14 cellular contexts compared by ENCODE assay signal in the genomic region with DNA sequence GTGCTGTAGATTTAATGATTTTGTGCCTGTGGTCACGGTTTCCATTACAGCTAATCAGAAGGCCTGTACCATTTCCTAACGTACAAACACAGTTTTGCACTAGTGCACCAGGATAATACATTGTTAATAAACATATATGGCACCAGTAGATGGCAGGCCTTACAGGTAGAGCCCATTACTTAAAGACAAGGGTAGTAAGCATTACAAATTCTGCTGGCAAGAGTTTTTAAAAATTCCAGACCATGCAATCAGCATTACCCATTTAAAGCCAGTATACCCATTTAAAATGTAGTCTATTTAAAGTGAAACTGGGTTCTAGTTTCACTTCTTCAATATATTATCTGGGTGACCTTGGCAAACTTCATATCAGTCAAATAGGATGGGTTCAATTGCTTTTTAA.
DNase-seq lines count a peak whose midpoint lies in the region; ATAC-seq and TF ChIP-seq lines count a peak whose summit lies in the region.
"Had no signal": no experiment of that assay in that cellular context is flagged by ENCODE, and none has a peak within 500 bp of the region (broad histone marks: within the 10 kb centered on the region; RNA-seq: fewer than 3 reads in every experiment).

No MANE protein-coding gene starts in this region.

- no peaks in the 10 kb centered on the region for H3K4me1 ChIP-seq in Panc1 (ENCODE audit: control insufficient read depth, insufficient read depth, low read length)
- H3K4me1 ChIP-seq: body of pancreas, esophagus muscularis mucosa had no signal

- BruUV-seq in Panc1 (replicated peaks; lab: Mats Ljungman, UMichigan) = no TSS peak

- no peaks in the 10 kb centered on the region for H3K9me3 ChIP-seq in Panc1 (ENCODE audit: control insufficient read depth, insufficient read depth, low read depth, low read length)
- H3K9me3 ChIP-seq: body of pancreas, esophagus muscularis mucosa had no signal

- CTCF ChIA-PET in Panc1 (lab: Charles Lee) = no interaction called here

- intact Hi-C loops in Panc1 (cut with micrococcal nuclease; ENCODE audit: unreplicated experiment) = no loop called here

- POLR2A ChIA-PET in Panc1 (lab: Charles Lee) = no interaction called here

- peak; percentile 8; the same call in 1 of the 2 replicates for TF ChIP-seq CTCF in Panc1 (IDR thresholded peaks at IDR 0.05)
- TF ChIP-seq CTCF in GM13976 (IDR thresholded peaks at IDR 0.05; ENCODE audit: borderline replicate concordance, control extremely low read depth, extremely low read depth, insufficient read depth, missing control alignments) = no peak

- DNase-seq in Panc1 (ENCODE audit: low read depth, low spot score) = no peak
- DNase-seq in pons (ENCODE audit: low spot score) = no peak
- DNase-seq in hippocampal formation (lab: John Stamatoyannopoulos, UW) = no peak
- no peak for DNase-seq in activated CD4-positive, alpha-beta T cell treated with anti-CD3 and anti-CD28 coated beads, Interleukin-2, amount 50 U/mL, for 4 hours
- DNase-seq in GM13976 (ENCODE audit: low spot score) = no peak
- DNase-seq: body of pancreas; CD4-positive, alpha-beta memory T cell; KG1; NCI-H446; stimulated activated CD4-positive, alpha-beta T cell treated with anti-CD3 and anti-CD28 coated beads, Interleukin-4, amount 100 ng/mL, for 24 hours had no signal

- peak; percentile 86 for ATAC-seq in GM18858 (IDR thresholded peaks at IDR 0.05; ENCODE audit: unreplicated experiment)
- ATAC-seq in GM21526 (IDR thresholded peaks at IDR 0.05; ENCODE audit: low FRiP score, unreplicated experiment) = peak; percentile 93
- peak; percentile 69 for ATAC-seq in HG03159 (IDR thresholded peaks at IDR 0.05; ENCODE audit: unreplicated experiment)
- ATAC-seq in Panc1 = no peak
- ATAC-seq: body of pancreas had no signal

- in situ Hi-C loops in Panc1 (cut with HindIII; ENCODE audit: low pct_unique_long_range_greater_than_20kb, low sequenced_read_pairs) (no loop called here), GM13976 (cut with MboI; ENCODE audit: low sequenced_read_pairs, unreplicated experiment) (no loop called here)

- no peaks in the 10 kb centered on the region for H3K36me3 ChIP-seq in Panc1 (ENCODE audit: control insufficient read depth, insufficient read depth, low read length)
- H3K36me3 ChIP-seq: esophagus muscularis mucosa had no signal

- no peaks in the 10 kb centered on the region for H3K27me3 ChIP-seq in Panc1 (ENCODE audit: control insufficient read depth, insufficient read depth, low read length)
- H3K27me3 ChIP-seq: body of pancreas, esophagus muscularis mucosa had no signal

- H3K27ac ChIP-seq in Panc1 (ENCODE audit: low read length) = no peak overlapping the region
- H3K27ac ChIP-seq: body of pancreas, esophagus muscularis mucosa had no signal

- H3K4me3 ChIP-seq in Panc1 (ENCODE audit: low read depth in 2 of 2, low read length in 2 of 2) = no peak overlapping the region
- H3K4me3 ChIP-seq: body of pancreas, esophagus muscularis mucosa had no signal
